1 cellular context compared by ENCODE assay signal in genomic region chr9:109903515-109904138, GRCh38.
TF ChIP-seq lines count a peak whose summit lies in the region.

No MANE protein-coding gene starts in this region.

TF ChIP-seq in H1, 55 proteins besides CTCF, POLR2A, EP300 and RAD21 (continued from another document):
- TF ChIP-seq, protein P1, sequence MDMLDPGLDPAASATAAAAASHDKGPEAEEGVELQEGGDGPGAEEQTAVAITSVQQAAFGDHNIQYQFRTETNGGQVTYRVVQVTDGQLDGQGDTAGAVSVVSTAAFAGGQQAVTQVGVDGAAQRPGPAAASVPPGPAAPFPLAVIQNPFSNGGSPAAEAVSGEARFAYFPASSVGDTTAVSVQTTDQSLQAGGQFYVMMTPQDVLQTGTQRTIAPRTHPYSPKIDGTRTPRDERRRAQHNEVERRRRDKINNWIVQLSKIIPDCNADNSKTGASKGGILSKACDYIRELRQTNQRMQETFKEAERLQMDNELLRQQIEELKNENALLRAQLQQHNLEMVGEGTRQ (IDR thresholded peaks at IDR 0.05; ENCODE audit: low read length) = no peak
- TF ChIP-seq JUN (IDR thresholded peaks at IDR 0.05; ENCODE audit: low read depth, low read length) (no peak), MAFK (IDR thresholded peaks at IDR 0.05; ENCODE audit: low read depth, low read length) (no peak), EGR1 (IDR thresholded peaks at IDR 0.05; ENCODE audit: borderline replicate concordance, low read depth, low read length) (no peak), SP2 (IDR thresholded peaks at IDR 0.05; ENCODE audit: low read length) (no peak), CBX5 (IDR thresholded peaks at IDR 0.05; ENCODE audit: low read depth, low read length) (no peak), RXRA (IDR thresholded peaks at IDR 0.05; ENCODE audit: insufficient read depth, low read depth, low read length) (no peak), SIRT6 (IDR thresholded peaks at IDR 0.05; ENCODE audit: low read length) (no peak), YY1 (IDR thresholded peaks at IDR 0.05; ENCODE audit: low read depth, low read length) (no peak), RFX5 (IDR thresholded peaks at IDR 0.05; ENCODE audit: borderline replicate concordance, low read depth, low read length) (peak; percentile 70; the same call in 1 of the 2 replicates), NANOG (IDR thresholded peaks at IDR 0.05; ENCODE audit: insufficient read depth, low read depth, low read length, poor library complexity, severe bottlenecking) (no peak), JUND (IDR thresholded peaks at IDR 0.05; ENCODE audit: low read length) (no peak)
